1 cellular context compared by ENCODE assay signal in genomic region chr2:111927723-111928122, GRCh38.
TF ChIP-seq lines count a peak whose summit lies in the region.

No MANE protein-coding gene starts in this region.

TF ChIP-seq in K562, 482 proteins besides CTCF, POLR2A, EP300 and RAD21 (continued from another document and continues in another):
- TF ChIP-seq IRF9 (tag; IDR thresholded peaks at IDR 0.05) (no peak), ZNF143 (CRISPR knock-in tag; IDR thresholded peaks at IDR 0.05) (no peak), RFX7 (CRISPR knock-in tag; IDR thresholded peaks at IDR 0.05) (no peak), NR0B1 (IDR thresholded peaks at IDR 0.05; ENCODE audit: partially characterized antibody) (no peak), RFX5 (IDR thresholded peaks at IDR 0.05; ENCODE audit: low read depth, low read length) (no peak), ZNF174 (CRISPR knock-in tag; IDR thresholded peaks at IDR 0.05) (no peak), PHF21A (IDR thresholded peaks at IDR 0.05; ENCODE audit: borderline replicate concordance, low read depth) (no peak), MNT (conservative IDR thresholded peaks at IDR 0.05) (no peak), LARP7 (IDR thresholded peaks at IDR 0.05) (no peak), ZBTB5 (IDR thresholded peaks at IDR 0.05) (no peak), CCAR2 (IDR thresholded peaks at IDR 0.05; ENCODE audit: low read depth, low read length) (no peak), BRCA1 (IDR thresholded peaks at IDR 0.05) (no peak), BRCA1 (CRISPR knock-in tag; IDR thresholded peaks at IDR 0.05) (no peak), DEAF1 (CRISPR knock-in tag; IDR thresholded peaks at IDR 0.05) (no peak), BCL6 (CRISPR knock-in tag; IDR thresholded peaks at IDR 0.05) (no peak), ZNF778 (CRISPR knock-in tag; IDR thresholded peaks at IDR 0.05) (no peak), ATF4 (CRISPR knock-in tag; IDR thresholded peaks at IDR 0.05) (no peak), SMARCA5 (IDR thresholded peaks at IDR 0.05) (no peak), PREB (CRISPR knock-in tag; IDR thresholded peaks at IDR 0.05) (no peak), POLR3G (IDR thresholded peaks at IDR 0.05; ENCODE audit: extremely low read depth, insufficient read length, insufficient replicate concordance) (no peak), PRMT5 (CRISPR knock-in tag; IDR thresholded peaks at IDR 0.05) (no peak), ZNF347 (CRISPR knock-in tag; IDR thresholded peaks at IDR 0.05; ENCODE audit: low read depth) (no peak), COPS2 (conservative IDR thresholded peaks at IDR 0.05) (no peak), NCOA2 (IDR thresholded peaks at IDR 0.05; ENCODE audit: partially characterized antibody in 2 of 2) (no peak), BRD4 (IDR thresholded peaks at IDR 0.05) (no peak), BACH1 (tag; IDR thresholded peaks at IDR 0.05) (no peak), TAL1 (IDR thresholded peaks at IDR 0.05) (peak; percentile 80), ZHX1 (conservative IDR thresholded peaks at IDR 0.05; ENCODE audit: low read length) (no peak), OTX1 (CRISPR knock-in tag; IDR thresholded peaks at IDR 0.05) (no peak), BRD9 (IDR thresholded peaks at IDR 0.05; ENCODE audit: low read depth, partially characterized antibody) (no peak), MYBL2 (IDR thresholded peaks at IDR 0.05; ENCODE audit: low read depth) (no peak), MYBL2 (CRISPR knock-in tag; IDR thresholded peaks at IDR 0.05; ENCODE audit: borderline replicate concordance) (no peak), SRSF1 (IDR thresholded peaks at IDR 0.05; ENCODE audit: low read depth, low read length) (no peak), TEAD1 (CRISPR knock-in tag; IDR thresholded peaks at IDR 0.05) (no peak), FOXP4 (CRISPR knock-in tag; IDR thresholded peaks at IDR 0.05; ENCODE audit: borderline replicate concordance) (no peak), ZFP36 (IDR thresholded peaks at IDR 0.05; ENCODE audit: low read depth, low read length, partially characterized antibody) (peak; percentile 30), ZNF518B (CRISPR knock-in tag; IDR thresholded peaks at IDR 0.05) (no peak), ZNF124 (CRISPR knock-in tag; IDR thresholded peaks at IDR 0.05) (no peak), ZKSCAN8 (CRISPR knock-in tag; IDR thresholded peaks at IDR 0.05) (no peak), RUNX1 (IDR thresholded peaks at IDR 0.05; ENCODE audit: low read depth) (no peak), NEUROD1 (IDR thresholded peaks at IDR 0.05; ENCODE audit: borderline replicate concordance, low read depth, low read length, partially characterized antibody) (no peak), MAZ (CRISPR knock-in tag; conservative IDR thresholded peaks at IDR 0.05 in 1 of 2, IDR thresholded peaks at IDR 0.05 in 1 of 2) (peak in 1 of 2 experiments; percentile 31; a peak in 1 of 4 replicates), ZNF274 (IDR thresholded peaks at IDR 0.05; ENCODE audit: borderline replicate concordance, low read depth, low read length) (no peak), PBX2 (CRISPR knock-in tag; IDR thresholded peaks at IDR 0.05; ENCODE audit: low read depth) (no peak), PBX2 (tag; conservative IDR thresholded peaks at IDR 0.05; ENCODE audit: low read depth) (no peak)
